Comparison of ENCODE assay signal across 21 cellular contexts in genomic region chr7:73932364-73932763, GRCh38.
"Had no signal": no experiment of that assay in that cellular context is flagged by ENCODE, and none has a peak within 500 bp of the region (broad histone marks: within the 10 kb centered on the region; RNA-seq: fewer than 3 reads in every experiment).

No MANE protein-coding gene starts in this region.

- H3K4me1 ChIP-seq: left ventricle myocardium inferior, lower lobe of right lung, spleen, upper lobe of right lung had no signal

- H3K27ac ChIP-seq: esophagus squamous epithelium, gastroesophageal sphincter, left ventricle myocardium inferior, lower lobe of right lung, spleen, tibial artery, upper lobe of right lung had no signal

- H3K36me3 ChIP-seq: esophagus squamous epithelium, gastroesophageal sphincter, left ventricle myocardium inferior, lower lobe of right lung, spleen, tibial artery, upper lobe of right lung had no signal

- H3K27me3 ChIP-seq: esophagus squamous epithelium, gastroesophageal sphincter, tibial artery, upper lobe of right lung had no signal

- H3K4me3 Mint-ChIP-seq: dendritic cell treated with granulocyte-macrophage colony-stimulating factor and Interleukin-4, amounts not matched to agents 40 ng/mL and 50 ng/mL, for 4 days; immature natural killer cell; memory B cell; mesothelial cell of epicardium; natural killer cell; neural crest cell; stimulated activated memory B cell treated with anti-CD40 and anti-IgM and Interleukin-4, amounts not matched to agents 10 μg/mL and 1 μg/mL and 100 μg/mL, for 72 hours; stimulated activated naive CD8-positive, alpha-beta T cell treated with anti-CD3 and anti-CD28 coated beads, Interleukin-15, Interleukin-2, amounts not matched to agents 100 ng/mL and 50 ng/mL, for 24 hours had no signal

- H3K27ac Mint-ChIP-seq: dendritic cell treated with granulocyte-macrophage colony-stimulating factor and Interleukin-4, amounts not matched to agents 40 ng/mL and 50 ng/mL, for 4 days; immature natural killer cell; memory B cell; mesothelial cell of epicardium; natural killer cell; stimulated activated memory B cell treated with anti-CD40 and anti-IgM and Interleukin-4, amounts not matched to agents 10 μg/mL and 1 μg/mL and 100 μg/mL, for 72 hours; stimulated activated naive CD8-positive, alpha-beta T cell treated with anti-CD3 and anti-CD28 coated beads, Interleukin-15, Interleukin-2, amounts not matched to agents 100 ng/mL and 50 ng/mL, for 24 hours had no signal

- H3K4me1 Mint-ChIP-seq: immature natural killer cell; memory B cell; natural killer cell; stimulated activated memory B cell treated with anti-CD40 and anti-IgM and Interleukin-4, amounts not matched to agents 10 μg/mL and 1 μg/mL and 100 μg/mL, for 72 hours had no signal

- H3K9me3 Mint-ChIP-seq: dendritic cell treated with granulocyte-macrophage colony-stimulating factor and Interleukin-4, amounts not matched to agents 40 ng/mL and 50 ng/mL, for 4 days; immature natural killer cell; memory B cell; natural killer cell; neural crest cell; stimulated activated memory B cell treated with anti-CD40 and anti-IgM and Interleukin-4, amounts not matched to agents 10 μg/mL and 1 μg/mL and 100 μg/mL, for 72 hours; stimulated activated naive CD8-positive, alpha-beta T cell treated with anti-CD3 and anti-CD28 coated beads, Interleukin-15, Interleukin-2, amounts not matched to agents 100 ng/mL and 50 ng/mL, for 24 hours had no signal

- ATAC-seq: gastroesophageal sphincter; lower lobe of right lung; natural killer cell; sciatic nerve; stimulated activated memory B cell treated with anti-CD40 and anti-IgM and Interleukin-4, amounts not matched to agents 10 μg/mL and 1 μg/mL and 100 μg/mL, for 72 hours; upper lobe of right lung had no signal

- H3K36me3 Mint-ChIP-seq: immature natural killer cell; mesothelial cell of epicardium; natural killer cell; stimulated activated memory B cell treated with anti-CD40 and anti-IgM and Interleukin-4, amounts not matched to agents 10 μg/mL and 1 μg/mL and 100 μg/mL, for 72 hours had no signal

- DNase-seq: esophagus squamous epithelium; glutamatergic neuron; immature natural killer cell; left ventricle myocardium inferior; lower lobe of right lung; natural killer cell; posterior cingulate gyrus; spleen; stimulated activated CD4-positive, alpha-beta T cell treated with anti-CD3 and anti-CD28 coated beads, Interleukin-15, amount 100 ng/mL, for 24 hours; stimulated activated CD4-positive, alpha-beta T cell treated with anti-CD3 and anti-CD28 coated beads, Interleukin-1b, Interleukin-23, amount 100 ng/mL, for 48 hours; stimulated activated CD4-positive, alpha-beta T cell treated with anti-CD3 and anti-CD28 coated beads, Interleukin-4, amount 100 ng/mL, for 24 hours; tibial artery; upper lobe of right lung had no signal

- H3K9me3 ChIP-seq: esophagus squamous epithelium, gastroesophageal sphincter, lower lobe of right lung, spleen, tibial artery, upper lobe of right lung had no signal

- H3K4me3 ChIP-seq: esophagus squamous epithelium, gastroesophageal sphincter, left ventricle myocardium inferior, lower lobe of right lung, spleen, tibial artery, upper lobe of right lung had no signal
